In the genomic region with DNA sequence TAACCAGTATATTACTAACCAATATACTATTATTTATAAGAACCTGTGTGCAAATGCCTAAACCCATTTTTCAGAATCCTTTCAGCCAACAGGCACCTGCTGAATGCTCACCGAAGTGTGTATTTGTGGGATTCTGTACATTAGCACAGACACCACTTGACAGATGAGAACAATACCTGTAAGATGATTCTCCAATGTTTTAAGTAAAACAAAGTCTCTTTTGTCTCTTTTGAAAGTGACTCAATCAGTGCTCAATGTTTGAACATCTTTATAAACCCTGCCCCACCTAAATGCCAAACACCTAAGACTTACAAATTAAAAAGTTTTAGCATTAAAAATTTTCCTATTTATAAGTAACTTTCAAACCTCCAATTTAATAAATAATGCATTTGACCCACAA, we compare ENCODE assay signal across 1 cellular context.
TF ChIP-seq lines count a peak whose summit lies in the region.

No MANE protein-coding gene starts in this region.

TF ChIP-seq in endothelial cell of umbilical vein, 7 proteins besides CTCF, POLR2A, EP300 and RAD21:
- TF ChIP-seq EZH2 (IDR thresholded peaks at IDR 0.05; ENCODE audit: borderline replicate concordance, low read depth, low read length, severe bottlenecking) (no peak), POLR2AphosphoS5 (IDR thresholded peaks at IDR 0.05; ENCODE audit: insufficient read depth, low read depth, low read length) (no peak), JUN (IDR thresholded peaks at IDR 0.05; ENCODE audit: borderline replicate concordance, insufficient read depth, insufficient read length, low read depth) (no peak), MYC (IDR thresholded peaks at IDR 0.05; ENCODE audit: low read depth, low read length) (no peak), GATA2 (IDR thresholded peaks at IDR 0.05; ENCODE audit: insufficient read depth, insufficient read length, low read depth, low read length) (no peak), FOS (IDR thresholded peaks at IDR 0.05; ENCODE audit: borderline replicate concordance, insufficient read depth, low read length) (no peak)
- TF ChIP-seq, protein P1, sequence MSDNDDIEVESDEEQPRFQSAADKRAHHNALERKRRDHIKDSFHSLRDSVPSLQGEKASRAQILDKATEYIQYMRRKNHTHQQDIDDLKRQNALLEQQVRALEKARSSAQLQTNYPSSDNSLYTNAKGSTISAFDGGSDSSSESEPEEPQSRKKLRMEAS (IDR thresholded peaks at IDR 0.05; ENCODE audit: insufficient read depth, insufficient read length), result no peak
